Comparison of ENCODE assay signal across 14 cellular contexts in the genomic region with DNA sequence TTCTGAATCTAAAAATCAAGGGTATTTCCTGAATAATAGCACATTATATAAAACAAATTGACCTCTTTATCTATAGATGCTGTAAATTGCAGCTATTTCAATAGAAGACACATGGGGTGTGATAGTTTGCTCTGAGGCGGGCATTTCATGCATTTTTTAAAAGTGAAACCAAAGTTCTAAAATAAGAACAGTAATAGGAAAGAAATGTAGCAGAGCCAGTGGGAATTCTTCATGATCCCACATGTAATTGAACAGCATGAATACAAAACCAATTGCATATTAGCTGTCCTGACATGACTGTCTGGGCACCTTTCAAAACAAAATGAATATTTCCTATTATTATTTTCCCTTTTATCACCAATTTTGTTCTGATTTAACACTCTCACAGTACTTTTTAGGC.
A peak's percentile ranks its signal among the peaks of the same experiment; 100 is the strongest.
DNase-seq lines count a peak whose midpoint lies in the region; ATAC-seq and TF ChIP-seq lines count a peak whose summit lies in the region.
"Had no signal": no experiment of that assay in that cellular context is flagged by ENCODE, and none has a peak within 500 bp of the region (broad histone marks: within the 10 kb centered on the region; RNA-seq: fewer than 3 reads in every experiment).

No MANE protein-coding gene starts in this region.

- no peaks in the 10 kb centered on the region for H3K27me3 Mint-ChIP-seq in WTC11 (ENCODE audit: low read depth)
- H3K27me3 Mint-ChIP-seq: activated CD4-positive, alpha-beta T cell treated with anti-CD3 and anti-CD28 coated beads, Interleukin-2, amount 10 ng/mL, durations not matched to agents 7 days and 5 days had no signal

- DNase-seq in AG20443 (ENCODE audit: low spot score) = peak; percentile 16
- peak; percentile 53 for DNase-seq in OCI-M1 (lab: John Stamatoyannopoulos, UW)
- DNase-seq in dedifferentiated amniotic fluid mesenchymal stem cell (ENCODE audit: extremely low spot score) = peak; percentile 67
- DNase-seq in myocyte (ENCODE audit: low read depth) = peak; percentile 30
- no peak for DNase-seq in H7
- no peak for DNase-seq in 8988T
- no peak for DNase-seq in WTC11 (ENCODE audit: low spot score)
- DNase-seq: activated CD4-positive, alpha-beta T cell treated with anti-CD3 and anti-CD28 coated beads, Interleukin-2, amount 10 ng/mL, durations not matched to agents 7 days and 5 days; activated T-cell treated with anti-CD3 and anti-CD28 coated beads, Interleukin-2, amount 50 U/mL, for 24 hours; NCI-H187 treated with DMSO at 0.1 percent for 48 hours; NCI-H526 treated with DMSO at 0.1 percent for 48 hours; stimulated activated CD4-positive, alpha-beta T cell treated with anti-CD3 and anti-CD28 coated beads, Interleukin-12 subunit alpha, Interleukin-12 subunit beta, amount 100 ng/mL, for 4 hours had no signal

- no peaks in the 10 kb centered on the region for H3K27me3 ChIP-seq in H7 (ENCODE audit: control insufficient read depth, insufficient read depth, low read length)
- H3K27me3 ChIP-seq: BLaER1 had no signal

- no peak overlapping the region for H3K4me3 Mint-ChIP-seq in WTC11
- H3K4me3 Mint-ChIP-seq: activated CD4-positive, alpha-beta T cell treated with anti-CD3 and anti-CD28 coated beads, Interleukin-2, amount 10 ng/mL, durations not matched to agents 7 days and 5 days; activated T-cell treated with anti-CD3 and anti-CD28 coated beads, Interleukin-2, amount 50 U/mL, for 24 hours had no signal

- CTCF ChIA-PET in WTC11 (lab: Charles Lee) = no interaction called here

- H3K36me3 Mint-ChIP-seq in WTC11 = no peaks in the 10 kb centered on the region

- POLR2A ChIA-PET in WTC11 (lab: Charles Lee) = no interaction called here

- no peaks in the 10 kb centered on the region for H3K36me3 ChIP-seq in H7 (replicated peaks; ENCODE audit: control insufficient read depth, insufficient read depth, low read length)
- H3K36me3 ChIP-seq: BLaER1 had no signal

- no peaks in the 10 kb centered on the region for H3K9me3 Mint-ChIP-seq in WTC11
- H3K9me3 Mint-ChIP-seq: activated CD4-positive, alpha-beta T cell treated with anti-CD3 and anti-CD28 coated beads, Interleukin-2, amount 10 ng/mL, durations not matched to agents 7 days and 5 days; activated T-cell treated with anti-CD3 and anti-CD28 coated beads, Interleukin-2, amount 50 U/mL, for 24 hours had no signal

- no peak overlapping the region for H3K27ac Mint-ChIP-seq in WTC11
- H3K27ac Mint-ChIP-seq: activated CD4-positive, alpha-beta T cell treated with anti-CD3 and anti-CD28 coated beads, Interleukin-2, amount 10 ng/mL, durations not matched to agents 7 days and 5 days; activated T-cell treated with anti-CD3 and anti-CD28 coated beads, Interleukin-2, amount 50 U/mL, for 24 hours had no signal

- no peak for TF ChIP-seq CTCF in WTC11 (IDR thresholded peaks at IDR 0.05)

- ATAC-seq in HG02870 (IDR thresholded peaks at IDR 0.05; ENCODE audit: unreplicated experiment) (no peak), WTC11 (no peak)

- H3K4me1 Mint-ChIP-seq in WTC11 = no peaks in the 10 kb centered on the region
- H3K4me1 Mint-ChIP-seq: activated CD4-positive, alpha-beta T cell treated with anti-CD3 and anti-CD28 coated beads, Interleukin-2, amount 10 ng/mL, durations not matched to agents 7 days and 5 days had no signal

- H3K4me3 ChIP-seq in H7 (ENCODE audit: insufficient read depth, low read depth, low read length) = no peak overlapping the region
- H3K4me3 ChIP-seq: BLaER1 had no signal

TF ChIP-seq in WTC11, 78 proteins besides CTCF, POLR2A, EP300 and RAD21 (continues in another document):
- TF ChIP-seq, protein P1, sequence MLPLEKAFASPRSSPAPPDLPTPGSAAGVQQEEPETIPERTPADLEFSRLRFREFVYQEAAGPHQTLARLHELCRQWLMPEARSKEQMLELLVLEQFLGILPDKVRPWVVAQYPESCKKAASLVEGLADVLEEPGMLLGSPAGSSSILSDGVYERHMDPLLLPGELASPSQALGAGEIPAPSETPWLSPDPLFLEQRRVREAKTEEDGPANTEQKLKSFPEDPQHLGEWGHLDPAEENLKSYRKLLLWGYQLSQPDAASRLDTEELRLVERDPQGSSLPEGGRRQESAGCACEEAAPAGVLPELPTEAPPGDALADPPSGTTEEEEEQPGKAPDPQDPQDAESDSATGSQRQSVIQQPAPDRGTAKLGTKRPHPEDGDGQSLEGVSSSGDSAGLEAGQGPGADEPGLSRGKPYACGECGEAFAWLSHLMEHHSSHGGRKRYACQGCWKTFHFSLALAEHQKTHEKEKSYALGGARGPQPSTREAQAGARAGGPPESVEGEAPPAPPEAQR (CRISPR knock-in tag; IDR thresholded peaks at IDR 0.05) = no peak
- TF ChIP-seq, protein P2, sequence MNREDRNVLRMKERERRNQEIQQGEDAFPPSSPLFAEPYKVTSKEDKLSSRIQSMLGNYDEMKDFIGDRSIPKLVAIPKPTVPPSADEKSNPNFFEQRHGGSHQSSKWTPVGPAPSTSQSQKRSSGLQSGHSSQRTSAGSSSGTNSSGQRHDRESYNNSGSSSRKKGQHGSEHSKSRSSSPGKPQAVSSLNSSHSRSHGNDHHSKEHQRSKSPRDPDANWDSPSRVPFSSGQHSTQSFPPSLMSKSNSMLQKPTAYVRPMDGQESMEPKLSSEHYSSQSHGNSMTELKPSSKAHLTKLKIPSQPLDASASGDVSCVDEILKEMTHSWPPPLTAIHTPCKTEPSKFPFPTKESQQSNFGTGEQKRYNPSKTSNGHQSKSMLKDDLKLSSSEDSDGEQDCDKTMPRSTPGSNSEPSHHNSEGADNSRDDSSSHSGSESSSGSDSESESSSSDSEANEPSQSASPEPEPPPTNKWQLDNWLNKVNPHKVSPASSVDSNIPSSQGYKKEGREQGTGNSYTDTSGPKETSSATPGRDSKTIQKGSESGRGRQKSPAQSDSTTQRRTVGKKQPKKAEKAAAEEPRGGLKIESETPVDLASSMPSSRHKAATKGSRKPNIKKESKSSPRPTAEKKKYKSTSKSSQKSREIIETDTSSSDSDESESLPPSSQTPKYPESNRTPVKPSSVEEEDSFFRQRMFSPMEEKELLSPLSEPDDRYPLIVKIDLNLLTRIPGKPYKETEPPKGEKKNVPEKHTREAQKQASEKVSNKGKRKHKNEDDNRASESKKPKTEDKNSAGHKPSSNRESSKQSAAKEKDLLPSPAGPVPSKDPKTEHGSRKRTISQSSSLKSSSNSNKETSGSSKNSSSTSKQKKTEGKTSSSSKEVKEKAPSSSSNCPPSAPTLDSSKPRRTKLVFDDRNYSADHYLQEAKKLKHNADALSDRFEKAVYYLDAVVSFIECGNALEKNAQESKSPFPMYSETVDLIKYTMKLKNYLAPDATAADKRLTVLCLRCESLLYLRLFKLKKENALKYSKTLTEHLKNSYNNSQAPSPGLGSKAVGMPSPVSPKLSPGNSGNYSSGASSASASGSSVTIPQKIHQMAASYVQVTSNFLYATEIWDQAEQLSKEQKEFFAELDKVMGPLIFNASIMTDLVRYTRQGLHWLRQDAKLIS (CRISPR knock-in tag; IDR thresholded peaks at IDR 0.05; ENCODE audit: borderline replicate concordance) = no peak
- TF ChIP-seq ZNF671 (CRISPR knock-in tag; IDR thresholded peaks at IDR 0.05) = no peak
- no peak for TF ChIP-seq FOXK1 (CRISPR knock-in tag; IDR thresholded peaks at IDR 0.05)
- TF ChIP-seq, protein P3, sequence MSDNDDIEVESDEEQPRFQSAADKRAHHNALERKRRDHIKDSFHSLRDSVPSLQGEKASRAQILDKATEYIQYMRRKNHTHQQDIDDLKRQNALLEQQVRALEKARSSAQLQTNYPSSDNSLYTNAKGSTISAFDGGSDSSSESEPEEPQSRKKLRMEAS (CRISPR knock-in tag; IDR thresholded peaks at IDR 0.05) = no peak
- TF ChIP-seq GRHL2 (CRISPR knock-in tag; IDR thresholded peaks at IDR 0.05; ENCODE audit: insufficient replicate concordance, severe bottlenecking) = no peak
- TF ChIP-seq NR1H2 (CRISPR knock-in tag; IDR thresholded peaks at IDR 0.05) = no peak
- no peak for TF ChIP-seq ZNF416 (CRISPR knock-in tag; IDR thresholded peaks at IDR 0.05)
- TF ChIP-seq, protein P4, sequence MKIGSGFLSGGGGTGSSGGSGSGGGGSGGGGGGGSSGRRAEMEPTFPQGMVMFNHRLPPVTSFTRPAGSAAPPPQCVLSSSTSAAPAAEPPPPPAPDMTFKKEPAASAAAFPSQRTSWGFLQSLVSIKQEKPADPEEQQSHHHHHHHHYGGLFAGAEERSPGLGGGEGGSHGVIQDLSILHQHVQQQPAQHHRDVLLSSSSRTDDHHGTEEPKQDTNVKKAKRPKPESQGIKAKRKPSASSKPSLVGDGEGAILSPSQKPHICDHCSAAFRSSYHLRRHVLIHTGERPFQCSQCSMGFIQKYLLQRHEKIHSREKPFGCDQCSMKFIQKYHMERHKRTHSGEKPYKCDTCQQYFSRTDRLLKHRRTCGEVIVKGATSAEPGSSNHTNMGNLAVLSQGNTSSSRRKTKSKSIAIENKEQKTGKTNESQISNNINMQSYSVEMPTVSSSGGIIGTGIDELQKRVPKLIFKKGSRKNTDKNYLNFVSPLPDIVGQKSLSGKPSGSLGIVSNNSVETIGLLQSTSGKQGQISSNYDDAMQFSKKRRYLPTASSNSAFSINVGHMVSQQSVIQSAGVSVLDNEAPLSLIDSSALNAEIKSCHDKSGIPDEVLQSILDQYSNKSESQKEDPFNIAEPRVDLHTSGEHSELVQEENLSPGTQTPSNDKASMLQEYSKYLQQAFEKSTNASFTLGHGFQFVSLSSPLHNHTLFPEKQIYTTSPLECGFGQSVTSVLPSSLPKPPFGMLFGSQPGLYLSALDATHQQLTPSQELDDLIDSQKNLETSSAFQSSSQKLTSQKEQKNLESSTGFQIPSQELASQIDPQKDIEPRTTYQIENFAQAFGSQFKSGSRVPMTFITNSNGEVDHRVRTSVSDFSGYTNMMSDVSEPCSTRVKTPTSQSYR (CRISPR knock-in tag; IDR thresholded peaks at IDR 0.05) = no peak
- no peak for TF ChIP-seq KAT7 (CRISPR knock-in tag; IDR thresholded peaks at IDR 0.05; ENCODE audit: borderline replicate concordance)
- no peak for TF ChIP-seq ATF1 (CRISPR knock-in tag; IDR thresholded peaks at IDR 0.05)
- no peak for TF ChIP-seq NR3C1 (CRISPR knock-in tag; conservative IDR thresholded peaks at IDR 0.05; ENCODE audit: low read depth)

Comparison
In these comparisons a context has a peak if more than half of its experiments do, and no peak if none do; other contexts are left out.
1. DNase-seq: peak in AG20443 (single experiment), OCI-M1 (single experiment), dedifferentiated amniotic fluid mesenchymal stem cell (single experiment) and myocyte (single experiment); none in H7 (single experiment), 8988T (single experiment) and WTC11 (single experiment).